Comparison of ENCODE assay signal across 8 cellular contexts in the genomic region with DNA sequence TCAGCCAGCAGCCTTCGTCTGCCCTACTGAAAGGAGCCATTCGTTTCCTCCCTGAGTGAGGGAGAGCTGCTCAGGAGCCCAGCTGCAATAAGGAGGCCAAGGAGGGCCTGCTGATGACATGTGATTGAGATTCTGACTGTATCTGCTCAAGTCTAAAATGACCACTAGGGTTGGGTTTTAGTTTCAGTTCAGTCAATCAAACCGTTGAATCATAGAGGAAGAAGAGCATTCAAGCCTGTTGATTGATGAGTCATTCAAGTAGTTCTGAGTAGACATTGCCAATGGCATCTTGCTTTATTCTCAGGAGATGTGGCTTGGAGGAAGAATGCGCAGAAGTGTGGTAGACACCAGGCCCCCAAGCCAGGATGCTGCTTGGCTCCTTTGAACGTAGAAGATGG. TPM values are rescaled to one million over a fixed set of nuclear protein-coding genes. Genes with fewer than 3 reads are reported as not detected.
DNase-seq lines count a peak whose midpoint lies in the region; ATAC-seq, FAIRE-seq and TF ChIP-seq lines count a peak whose summit lies in the region.

No MANE protein-coding gene starts in this region.

- H3K4me3 Mint-ChIP-seq in astrocyte (ENCODE audit: unreplicated experiment), result no peak overlapping the region

- H3K9me3 Mint-ChIP-seq in astrocyte (ENCODE audit: unreplicated experiment), result peaks cover 2% of the 10 kb centered on the region

- H2AFZ ChIP-seq in astrocyte (ENCODE audit: low read depth, low read length), result no peak overlapping the region

- ATAC-seq in GM19438 (IDR thresholded peaks at IDR 0.05; ENCODE audit: low read depth, unreplicated experiment) (peak; percentile 93), HG03460 (IDR thresholded peaks at IDR 0.05; ENCODE audit: unreplicated experiment) (peak; percentile 81)

- H3K9me3 ChIP-seq in astrocyte (ENCODE audit: insufficient read depth, low read depth, low read length), result no peaks in the 10 kb centered on the region

- H3K27ac ChIP-seq in astrocyte (ENCODE audit: low read depth, low read length), result no peak overlapping the region

- peak overlapping the region; percentile 58 for H3K27ac Mint-ChIP-seq in astrocyte (ENCODE audit: unreplicated experiment)

- peak; percentile 8 for DNase-seq in Daoy (ENCODE audit: low read depth)
- no peak for DNase-seq in astrocyte (ENCODE audit: low read depth)
- DNase-seq in occipital lobe (lab: John Stamatoyannopoulos, UW), result no peak
- DNase-seq in DMS 273 (lab: John Stamatoyannopoulos, UW; ENCODE audit: unreplicated experiment), result no peak
- no peak for DNase-seq in NCI-H2029 treated with DMSO at 0.1 percent for 48 hours (lab: John Stamatoyannopoulos, UW)
- no peak for DNase-seq in NCI-H2081 (lab: John Stamatoyannopoulos, UW)

- H4K20me1 ChIP-seq in astrocyte (ENCODE audit: insufficient read depth, low read length), result no peaks in the 10 kb centered on the region

- TF ChIP-seq CTCF in astrocyte (IDR thresholded peaks at IDR 0.05; ENCODE audit: insufficient read depth, low read depth, low read length), result no peak

- H3K27me3 Mint-ChIP-seq in astrocyte (ENCODE audit: low read depth, unreplicated experiment), result no peaks in the 10 kb centered on the region

- H3K27me3 ChIP-seq in astrocyte (ENCODE audit: insufficient read depth, low read length), result peaks cover 10% of the 10 kb centered on the region

- H3K4me3 ChIP-seq in astrocyte (ENCODE audit: insufficient read depth, low read depth, low read length), result no peak overlapping the region

- H3K79me2 ChIP-seq in astrocyte (ENCODE audit: insufficient read depth, low read length), result no peaks in the 10 kb centered on the region

- no peaks in the 10 kb centered on the region for H3K36me3 ChIP-seq in astrocyte (ENCODE audit: insufficient read depth, low read length)

- H3K4me2 ChIP-seq in astrocyte (ENCODE audit: low read length), result no peak overlapping the region

- FAIRE-seq in astrocyte (lab: Jason Lieb, UNC), result no peak

- H3K4me1 ChIP-seq in astrocyte (ENCODE audit: insufficient read depth, low read length), result no peaks in the 10 kb centered on the region

- H3K4me1 Mint-ChIP-seq in astrocyte (ENCODE audit: low read depth, unreplicated experiment), result peaks cover 11% of the 10 kb centered on the region

- H3K9ac ChIP-seq in astrocyte (ENCODE audit: low read length), result no peak overlapping the region

- H3K36me3 Mint-ChIP-seq in astrocyte (ENCODE audit: low read depth, unreplicated experiment), result no peaks in the 10 kb centered on the region

RNA-seq across cellular contexts. Expression of a gene that starts 19.9 kb away (rescaled TPM):
- total RNA-seq in Daoy (2014; rRNA removed; shearing (Covaris generic)), result 2.4 and 4.8 TPM in 2 replicates
- 12.6 and 19.3 TPM in 2 replicates for total RNA-seq in astrocyte
- total RNA-seq in occipital lobe, result 3.7 TPM
